8 cellular contexts compared by ENCODE assay signal in the genomic region with DNA sequence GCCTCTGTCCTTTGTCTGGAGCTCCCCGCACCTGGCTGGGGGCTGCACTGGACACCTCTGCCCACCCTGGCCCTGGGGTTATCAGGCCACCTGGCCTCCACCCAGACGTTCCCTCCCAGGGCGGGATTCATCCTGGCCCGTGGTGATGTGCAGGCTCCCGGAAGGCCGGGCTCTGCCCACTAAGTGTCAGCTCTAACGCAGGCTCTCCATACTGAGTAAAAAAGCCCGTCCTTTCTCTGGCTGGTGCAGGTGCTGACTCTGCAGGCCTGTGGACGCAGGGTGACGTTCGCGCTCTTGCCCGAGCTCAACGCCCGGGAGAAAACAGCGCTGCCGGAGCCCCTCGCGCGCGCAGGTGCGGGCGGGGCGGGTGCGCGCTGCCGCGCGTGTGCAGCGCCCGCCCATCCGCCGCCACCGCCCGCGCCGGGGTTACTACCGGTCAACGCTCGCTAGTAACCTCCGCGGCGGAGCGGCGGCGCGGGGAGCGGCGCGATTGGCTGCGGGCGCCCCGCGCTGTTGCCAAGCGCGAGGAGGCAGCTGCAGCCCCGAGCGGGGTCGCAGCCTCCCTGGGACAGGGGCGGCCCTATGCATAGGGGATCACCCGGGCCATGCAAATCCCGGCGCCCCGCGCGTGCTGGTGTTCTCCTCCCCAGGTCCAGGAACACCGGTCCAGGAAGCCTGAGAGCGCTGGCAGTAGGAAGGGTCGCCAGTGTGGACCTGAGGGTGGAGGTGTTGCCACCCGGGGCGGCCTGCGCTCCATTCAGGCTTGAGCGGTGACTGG. TPM values are rescaled to one million over a fixed set of nuclear protein-coding genes. Genes with fewer than 3 reads are reported as not detected.
DNase-seq lines count a peak whose midpoint lies in the region; ATAC-seq and TF ChIP-seq lines count a peak whose summit lies in the region.

No MANE protein-coding gene starts in this region.

- H3K4me1 ChIP-seq in heart left ventricle (peaks cover 21 to 95% (median 74%) of the 10 kb centered on the region in 12 donors), parathyroid adenoma (peaks cover 37% of the 10 kb centered on the region), upper lobe of left lung (peaks cover 73 to 92% (median 83%) of the 10 kb centered on the region in 4 donors)

- no peaks in the 10 kb centered on the region for H3K79me2 ChIP-seq in parathyroid adenoma

- H3K36me3 Mint-ChIP-seq in activated naive CD4-positive, alpha-beta T cell treated with anti-CD3 and anti-CD28 coated beads, Interleukin-2, amount 50 U/mL, for 72 hours, result peaks cover 5 to 16% of the 10 kb centered on the region in 2 donors

- no peak overlapping the region for H3K9ac ChIP-seq in parathyroid adenoma

- no peak for TF ChIP-seq EP300 in upper lobe of left lung (IDR thresholded peaks at IDR 0.05)

- H3K27ac ChIP-seq in heart left ventricle, result peak overlapping the region; percentile 60 to 91 (median 84)
- H3K27ac ChIP-seq in parathyroid adenoma, result peak overlapping the region; percentile 85
- H3K27ac ChIP-seq in upper lobe of left lung, result peak overlapping the region; percentile 69 to 83 (median 76)

- H3K27ac Mint-ChIP-seq in activated naive CD4-positive, alpha-beta T cell treated with anti-CD3 and anti-CD28 coated beads, Interleukin-2, amount 50 U/mL, for 72 hours, result peak overlapping the region; percentile 86 to 93

- no peaks in the 10 kb centered on the region for H3K9me3 Mint-ChIP-seq in activated naive CD4-positive, alpha-beta T cell treated with anti-CD3 and anti-CD28 coated beads, Interleukin-2, amount 50 U/mL, for 72 hours

- H2AFZ ChIP-seq in parathyroid adenoma, result peak overlapping the region; percentile 80

- H3K36me3 ChIP-seq in heart left ventricle (no peaks in the 10 kb centered on the region), parathyroid adenoma (ENCODE audit: control insufficient read depth, insufficient read depth, low read length) (no peaks in the 10 kb centered on the region), upper lobe of left lung (no peaks in the 10 kb centered on the region)

- DNase-seq in NCI-H187 (lab: John Stamatoyannopoulos, UW), result peak; percentile 52 to 83
- no peak for DNase-seq in NCI-H187 treated with DMSO at 0.1 percent for 48 hours (lab: John Stamatoyannopoulos, UW)
- peak; percentile 76 for DNase-seq in Jurkat, Clone E6-1 (ENCODE audit: low read depth, low spot score)
- peak; percentile 7 for DNase-seq in SKM-1 (lab: John Stamatoyannopoulos, UW; ENCODE audit: unreplicated experiment)
- DNase-seq in activated naive CD4-positive, alpha-beta T cell treated with anti-CD3 and anti-CD28 coated beads, Interleukin-2, amount 50 U/mL, for 72 hours (ENCODE audit: low spot score in 2 of 2), result peak; percentile 77 to 81
- peak; percentile 73 to 88 (median 75) for DNase-seq in heart left ventricle
- DNase-seq in upper lobe of left lung, result peak; percentile 74 to 96

- peak overlapping the region; percentile 71 for H3K4me2 ChIP-seq in parathyroid adenoma (ENCODE audit: low read length)

- WGBS in heart left ventricle, 4 donors, result 2 to 5% (median 3%) methylated on average over 26 to 73 of the region's 73 CpGs
- 4 to 24% methylated on average over 5 to 62 of the region's 73 CpGs for WGBS in upper lobe of left lung, 2 donors

- TF ChIP-seq CTCF in heart left ventricle (IDR thresholded peaks at IDR 0.05), result no peak
- no peak for TF ChIP-seq CTCF in parathyroid adenoma (IDR thresholded peaks at IDR 0.05)
- TF ChIP-seq CTCF in upper lobe of left lung (IDR thresholded peaks at IDR 0.05), result no peak

- H3K27me3 ChIP-seq in heart left ventricle, result no peaks in the 10 kb centered on the region
- H3K27me3 ChIP-seq in parathyroid adenoma (ENCODE audit: control insufficient read depth, insufficient read depth, low read length), result no peaks in the 10 kb centered on the region
- H3K27me3 ChIP-seq in upper lobe of left lung, result no peaks in the 10 kb centered on the region

- peak in 1 of 2 donors; percentile 31 for TF ChIP-seq POLR2A in heart left ventricle (IDR thresholded peaks at IDR 0.05)
- peak in 1 of 4 donors; percentile 67 for TF ChIP-seq POLR2A in upper lobe of left lung (IDR thresholded peaks at IDR 0.05)

- H3K9me3 ChIP-seq in heart left ventricle, result no peaks in the 10 kb centered on the region
- no peaks in the 10 kb centered on the region for H3K9me3 ChIP-seq in parathyroid adenoma (ENCODE audit: control insufficient read depth, low read length)
- no peaks in the 10 kb centered on the region for H3K9me3 ChIP-seq in upper lobe of left lung

- ATAC-seq in activated naive CD4-positive, alpha-beta T cell treated with anti-CD3 and anti-CD28 coated beads, Interleukin-2, amount 50 U/mL, for 72 hours, result peak; percentile 47 to 65
- ATAC-seq in heart left ventricle (peak; percentile 17 to 76 (median 66)), upper lobe of left lung (ENCODE audit: low FRiP score in 2 of 2) (peak; percentile 64 to 86)

- intact Hi-C loops in heart left ventricle (cut with DNase I), result loop anchor here in 4 of 10 donors (5.0 to 10.0 kb wide), 4 partner anchors 50 to 230 kb away; no protein-coding TSS in a partner anchor

- peak overlapping the region; percentile 63 for H3K4me3 ChIP-seq in Jurkat, Clone E6-1 (ENCODE audit: low read length)
- H3K4me3 ChIP-seq in heart left ventricle, result peak overlapping the region; percentile 18 to 62 (median 56)
- peak overlapping the region; percentile 42 for H3K4me3 ChIP-seq in parathyroid adenoma (ENCODE audit: low read depth, low read length)
- peak overlapping the region; percentile 34 to 56 (median 50) for H3K4me3 ChIP-seq in upper lobe of left lung

RNA-seq across cellular contexts. Expression of gene ABCG1, which starts 15.7 kb away (rescaled TPM):
- 19.7 TPM for polyA plus RNA-seq in Jurkat, Clone E6-1 (2012; ENCODE audit: insufficient read depth, insufficient read length)
- 10 to 100 TPM; 15.4 to 24.4 TPM for total RNA-seq in activated naive CD4-positive, alpha-beta T cell treated with anti-CD3 and anti-CD28 coated beads, Interleukin-2, amount 50 U/mL, for 72 hours
- total RNA-seq in heart left ventricle, result 10 to 100 TPM in 7 of 9 donors, 1 to 10 TPM in 2; 3.3 to 25.3 (median 13.5) TPM
- 10 to 100 TPM in 1 of 2 donors, 1 to 10 TPM in 1; 7.2 to 21.7 TPM for polyA plus RNA-seq in heart left ventricle
- total RNA-seq in upper lobe of left lung, result 100 to 1,000 TPM in 2 of 6 donors, 10 to 100 TPM in 4; 56.7 to 130 (median 79.8) TPM
